16 cellular contexts compared by ENCODE assay signal in the genomic region with DNA sequence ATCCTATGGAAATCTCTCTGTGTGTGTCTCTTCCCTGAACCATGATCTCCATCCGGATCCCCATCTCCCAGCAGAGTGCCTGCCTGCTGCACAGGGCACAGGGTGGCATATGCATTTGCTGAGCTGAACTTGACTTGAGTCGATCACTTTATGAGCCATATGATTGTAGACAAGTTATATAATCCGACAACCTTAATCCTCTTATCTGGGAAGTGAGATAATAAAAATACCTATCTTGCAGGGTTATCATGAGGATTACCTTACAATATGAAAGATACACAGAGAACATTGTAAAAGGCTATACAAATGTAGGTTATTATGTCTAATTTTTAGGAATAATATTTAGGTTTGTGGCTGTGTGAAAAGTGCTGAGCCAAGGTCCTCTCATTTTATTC.
DNase-seq lines count a peak whose midpoint lies in the region; ATAC-seq and TF ChIP-seq lines count a peak whose summit lies in the region.
"Had no signal": no experiment of that assay in that cellular context is flagged by ENCODE, and none has a peak within 500 bp of the region (broad histone marks: within the 10 kb centered on the region; RNA-seq: fewer than 3 reads in every experiment).

No MANE protein-coding gene starts in this region.

- intact Hi-C loops in activated CD4-positive, alpha-beta T cell treated with anti-CD3 and anti-CD28 coated beads, Interleukin-2, amount 10 ng/mL, durations not matched to agents 24 days and 14 days (cut with micrococcal nuclease) = loop anchor here (1.0 to 2.0 kb wide), 2 partner anchors 39 to 169 kb away; no protein-coding TSS in a partner anchor
- intact Hi-C loops in left colon (cut with DNase I, micrococcal nuclease) (loop anchor here (1.0 to 10.0 kb wide), 3 partner anchors 38 to 175 kb away; a partner anchor contains a TSS), ascending aorta (cut with DNase I) (loop anchor here (1.0 kb wide), 2 partner anchors 39 to 170 kb away; no protein-coding TSS in a partner anchor)

- no peaks in the 10 kb centered on the region for H3K4me1 ChIP-seq in ascending aorta

- H3K4me3 ChIP-seq in SU-DHL-6 (ENCODE audit: insufficient read depth, low read length, poor library complexity, severe bottlenecking) = no peak overlapping the region
- no peak overlapping the region for H3K4me3 ChIP-seq in ascending aorta
- H3K4me3 ChIP-seq: pancreas had no signal

- H3K27ac Mint-ChIP-seq in activated CD4-positive, alpha-beta T cell treated with anti-CD3 and anti-CD28 coated beads, Interleukin-2, amount 10 ng/mL, durations not matched to agents 7 days and 5 days = peak overlapping the region; percentile 90
- no peak overlapping the region for H3K27ac Mint-ChIP-seq in activated CD4-positive, alpha-beta T cell treated with anti-CD3 and anti-CD28 coated beads, Interleukin-2, amount 10 ng/mL, durations not matched to agents 24 days and 14 days
- H3K27ac Mint-ChIP-seq: memory B cell had no signal

- H2AFZ ChIP-seq in SU-DHL-6 (ENCODE audit: low read depth, low read length, severe bottlenecking) = peak overlapping the region; percentile 100

- no peak overlapping the region for H3K9ac ChIP-seq in SU-DHL-6 (ENCODE audit: low read length)

- no peak overlapping the region for H3K4me3 Mint-ChIP-seq in activated CD4-positive, alpha-beta T cell treated with anti-CD3 and anti-CD28 coated beads, Interleukin-2, amount 10 ng/mL, durations not matched to agents 7 days and 5 days
- no peak overlapping the region for H3K4me3 Mint-ChIP-seq in activated CD4-positive, alpha-beta T cell treated with anti-CD3 and anti-CD28 coated beads, Interleukin-2, amount 10 ng/mL, durations not matched to agents 24 days and 14 days

- H3K4me2 ChIP-seq in SU-DHL-6 (ENCODE audit: low read depth, low read length, poor library complexity, severe bottlenecking) = no peak overlapping the region

- no peaks in the 10 kb centered on the region for H3F3A ChIP-seq in SU-DHL-6 (ENCODE audit: insufficient read depth)

- CTCF ChIA-PET in activated CD4-positive, alpha-beta T cell treated with anti-CD3 and anti-CD28 coated beads, Interleukin-2, amount 10 ng/mL, durations not matched to agents 7 days and 5 days (lab: Charles Lee) = interaction anchor here (0.6 to 5.4 kb wide), 27 partner anchors 8 to 187 kb away, joined by 3 to 35 read pairs (median 4); a partner anchor contains a TSS

- POLR2A ChIA-PET in activated CD4-positive, alpha-beta T cell treated with anti-CD3 and anti-CD28 coated beads, Interleukin-2, amount 10 ng/mL, durations not matched to agents 7 days and 5 days (lab: Charles Lee) = no interaction called here

- H3K9me3 Mint-ChIP-seq in activated CD4-positive, alpha-beta T cell treated with anti-CD3 and anti-CD28 coated beads, Interleukin-2, amount 10 ng/mL, durations not matched to agents 7 days and 5 days = no peaks in the 10 kb centered on the region
- H3K9me3 Mint-ChIP-seq in activated CD4-positive, alpha-beta T cell treated with anti-CD3 and anti-CD28 coated beads, Interleukin-2, amount 10 ng/mL, durations not matched to agents 24 days and 14 days = no peaks in the 10 kb centered on the region
- H3K9me3 Mint-ChIP-seq: CD4-positive, alpha-beta T cell; IgD-negative memory B cell; immature natural killer cell; memory B cell; type B pancreatic cell; WTC11 had no signal

- no peaks in the 10 kb centered on the region for H3K36me3 ChIP-seq in SU-DHL-6 (ENCODE audit: low read length)
- H3K36me3 ChIP-seq in ascending aorta = no peaks in the 10 kb centered on the region
- H3K36me3 ChIP-seq: pancreas had no signal

- no peaks in the 10 kb centered on the region for H4K20me1 ChIP-seq in SU-DHL-6 (ENCODE audit: low read depth, low read length)

- H3K79me2 ChIP-seq in SU-DHL-6 (ENCODE audit: insufficient read depth, low read length) = no peaks in the 10 kb centered on the region

- no peak for DNase-seq in activated CD4-positive, alpha-beta T cell treated with anti-CD3 and anti-CD28 coated beads, Interleukin-2, amount 10 ng/mL, durations not matched to agents 7 days and 5 days
- no peak for DNase-seq in activated CD4-positive, alpha-beta T cell treated with anti-CD3 and anti-CD28 coated beads, Interleukin-2, amount 10 ng/mL, durations not matched to agents 24 days and 14 days
- DNase-seq in left colon (no peak), ascending aorta (ENCODE audit: low spot score in 2 of 2) (no peak), HPDE6-E6E7 (ENCODE audit: extremely low spot score) (no peak)
- DNase-seq: activated gamma-delta T cell had no signal

- H3K27ac ChIP-seq in SU-DHL-6 (ENCODE audit: low read depth, low read length) (no peak overlapping the region), temporal lobe (ENCODE audit: low read depth, low read length) (peak overlapping the region; percentile 58), ascending aorta (peak overlapping the region in 1 of 2 donors; percentile 69)

- H3K9me3 ChIP-seq in SU-DHL-6 (ENCODE audit: insufficient read depth, low read length) (no peaks in the 10 kb centered on the region), ascending aorta (no peaks in the 10 kb centered on the region)
- H3K9me3 ChIP-seq: pancreas had no signal

- no peaks in the 10 kb centered on the region for H3K27me3 Mint-ChIP-seq in activated CD4-positive, alpha-beta T cell treated with anti-CD3 and anti-CD28 coated beads, Interleukin-2, amount 10 ng/mL, durations not matched to agents 7 days and 5 days
- no peaks in the 10 kb centered on the region for H3K27me3 Mint-ChIP-seq in activated CD4-positive, alpha-beta T cell treated with anti-CD3 and anti-CD28 coated beads, Interleukin-2, amount 10 ng/mL, durations not matched to agents 24 days and 14 days
- H3K27me3 Mint-ChIP-seq: CD4-positive, alpha-beta T cell had no signal

- H3K27me3 ChIP-seq in SU-DHL-6 (ENCODE audit: low read length) (no peaks in the 10 kb centered on the region), ascending aorta (no peaks in the 10 kb centered on the region)
- H3K27me3 ChIP-seq: pancreas had no signal

- no peaks in the 10 kb centered on the region for H3K9me2 ChIP-seq in SU-DHL-6 (replicated peaks; ENCODE audit: insufficient read depth, low read length)

- TF ChIP-seq CTCF in SU-DHL-6 (IDR thresholded peaks at IDR 0.05; ENCODE audit: insufficient read depth, low read length, poor library complexity, severe bottlenecking) (no peak), ascending aorta (IDR thresholded peaks at IDR 0.05) (no peak)

- ATAC-seq in left colon = peak; percentile 93
- no peak for ATAC-seq in HG02938 (IDR thresholded peaks at IDR 0.05; ENCODE audit: unreplicated experiment)

- H3K4me1 Mint-ChIP-seq in activated CD4-positive, alpha-beta T cell treated with anti-CD3 and anti-CD28 coated beads, Interleukin-2, amount 10 ng/mL, durations not matched to agents 7 days and 5 days = peaks cover 27% of the 10 kb centered on the region
- H3K4me1 Mint-ChIP-seq in activated CD4-positive, alpha-beta T cell treated with anti-CD3 and anti-CD28 coated beads, Interleukin-2, amount 10 ng/mL, durations not matched to agents 24 days and 14 days = peaks cover 16% of the 10 kb centered on the region

- H3K36me3 Mint-ChIP-seq in activated CD4-positive, alpha-beta T cell treated with anti-CD3 and anti-CD28 coated beads, Interleukin-2, amount 10 ng/mL, durations not matched to agents 7 days and 5 days (ENCODE audit: low read depth) = no peaks in the 10 kb centered on the region
- no peaks in the 10 kb centered on the region for H3K36me3 Mint-ChIP-seq in activated CD4-positive, alpha-beta T cell treated with anti-CD3 and anti-CD28 coated beads, Interleukin-2, amount 10 ng/mL, durations not matched to agents 24 days and 14 days (ENCODE audit: low read depth)
- H3K36me3 Mint-ChIP-seq: IgD-negative memory B cell, immature natural killer cell, memory B cell, type B pancreatic cell, WTC11 had no signal
